ENCODE assay signal across 25 cellular contexts in genomic region chrX:49193542-49193964, GRCh38. TPM values are rescaled to one million over a fixed set of nuclear protein-coding genes. Genes with fewer than 3 reads are reported as not detected.
DNase-seq lines count a peak whose midpoint lies in the region; ATAC-seq lines count a peak whose summit lies in the region.
"Had no signal": no experiment of that assay in that cellular context is flagged by ENCODE, and none has a peak within 500 bp of the region (broad histone marks: within the 10 kb centered on the region; RNA-seq: fewer than 3 reads in every experiment).

No MANE protein-coding gene starts in this region.

- H3K9me3 ChIP-seq in CD4-positive, alpha-beta memory T cell (ENCODE audit: control insufficient read depth in 1 of 2, low read length in 2 of 2), result no peaks in the 10 kb centered on the region
- H3K9me3 ChIP-seq: gastrocnemius medialis, tibial artery had no signal

- H3K4me3 Mint-ChIP-seq in activated CD4-positive, alpha-beta T cell treated with anti-CD3 and anti-CD28 coated beads for 36 hours, result no peak overlapping the region
- no peak overlapping the region for H3K4me3 Mint-ChIP-seq in stimulated activated naive CD8-positive, alpha-beta T cell treated with anti-CD3 and anti-CD28 coated beads, Interleukin-15, Interleukin-2, amounts not matched to agents 100 ng/mL and 50 ng/mL, for 24 hours
- H3K4me3 Mint-ChIP-seq in stimulated activated naive CD8-positive, alpha-beta T cell treated with anti-CD3 and anti-CD28 coated beads, Interleukin-15, amount 100 ng/mL, for 72 hours, result peak overlapping the region in 1 of 2 donors; percentile 21
- no peak overlapping the region for H3K4me3 Mint-ChIP-seq in activated naive CD8-positive, alpha-beta T cell treated with anti-CD3 and anti-CD28 coated beads, Interleukin-2, amount 50 U/mL, for 24 hours
- H3K4me3 Mint-ChIP-seq in CD4-positive, alpha-beta memory T cell, result peak overlapping the region in 2 of 8 donors; percentile 4 to 35

- peaks cover 26% of the 10 kb centered on the region for H3K4me1 Mint-ChIP-seq in activated CD4-positive, alpha-beta T cell treated with anti-CD3 and anti-CD28 coated beads for 36 hours
- peaks cover 44% of the 10 kb centered on the region for H3K4me1 Mint-ChIP-seq in stimulated activated naive CD8-positive, alpha-beta T cell treated with anti-CD3 and anti-CD28 coated beads, Interleukin-15, Interleukin-2, amounts not matched to agents 100 ng/mL and 50 ng/mL, for 24 hours (ENCODE audit: low read depth)
- H3K4me1 Mint-ChIP-seq in stimulated activated naive CD8-positive, alpha-beta T cell treated with anti-CD3 and anti-CD28 coated beads, Interleukin-15, amount 100 ng/mL, for 72 hours, result peaks cover 46% of the 10 kb centered on the region
- peaks cover 32% of the 10 kb centered on the region for H3K4me1 Mint-ChIP-seq in activated naive CD8-positive, alpha-beta T cell treated with anti-CD3 and anti-CD28 coated beads, Interleukin-2, amount 50 U/mL, for 24 hours
- H3K4me1 Mint-ChIP-seq in CD4-positive, alpha-beta memory T cell, result peaks cover 19 to 34% (median 27%) of the 10 kb centered on the region in 4 donors

- no peaks in the 10 kb centered on the region for H3K9me3 Mint-ChIP-seq in activated CD4-positive, alpha-beta T cell treated with anti-CD3 and anti-CD28 coated beads for 36 hours (ENCODE audit: low read depth)
- no peaks in the 10 kb centered on the region for H3K9me3 Mint-ChIP-seq in stimulated activated naive CD8-positive, alpha-beta T cell treated with anti-CD3 and anti-CD28 coated beads, Interleukin-15, Interleukin-2, amounts not matched to agents 100 ng/mL and 50 ng/mL, for 24 hours
- H3K9me3 Mint-ChIP-seq in stimulated activated naive CD8-positive, alpha-beta T cell treated with anti-CD3 and anti-CD28 coated beads, Interleukin-15, amount 100 ng/mL, for 72 hours, result no peaks in the 10 kb centered on the region
- H3K9me3 Mint-ChIP-seq in activated naive CD8-positive, alpha-beta T cell treated with anti-CD3 and anti-CD28 coated beads, Interleukin-2, amount 50 U/mL, for 24 hours, result no peaks in the 10 kb centered on the region
- no peaks in the 10 kb centered on the region for H3K9me3 Mint-ChIP-seq in CD4-positive, alpha-beta memory T cell
- H3K9me3 Mint-ChIP-seq: CD8-positive, alpha-beta memory T cell had no signal

- peaks cover 18% of the 10 kb centered on the region for H3K4me1 ChIP-seq in CD4-positive, alpha-beta memory T cell (ENCODE audit: insufficient read depth, low read length)
- H3K4me1 ChIP-seq: gastrocnemius medialis had no signal

- ATAC-seq in activated CD4-positive, alpha-beta T cell treated with anti-CD3 and anti-CD28 coated beads for 36 hours, result no peak
- no peak for ATAC-seq in stimulated activated naive CD8-positive, alpha-beta T cell treated with anti-CD3 and anti-CD28 coated beads, Interleukin-15, amount 100 ng/mL, for 72 hours
- ATAC-seq in activated naive CD8-positive, alpha-beta T cell treated with anti-CD3 and anti-CD28 coated beads, Interleukin-2, amount 50 U/mL, for 24 hours, result no peak
- ATAC-seq in HG03135 (IDR thresholded peaks at IDR 0.05; ENCODE audit: unreplicated experiment), result no peak
- ATAC-seq: gastrocnemius medialis, HCT116 had no signal

- peak; percentile 47 for DNase-seq in activated CD4-positive, alpha-beta T cell treated with anti-CD3 and anti-CD28 coated beads for 36 hours
- DNase-seq in activated CD4-positive, alpha-beta T cell treated with anti-CD3 and anti-CD28 coated beads for 4 hours, result no peak
- DNase-seq in stimulated activated naive CD8-positive, alpha-beta T cell treated with anti-CD3 and anti-CD28 coated beads, Interleukin-15, amount 100 ng/mL, for 72 hours, result no peak
- no peak for DNase-seq in activated naive CD8-positive, alpha-beta T cell treated with anti-CD3 and anti-CD28 coated beads, Interleukin-2, amount 50 U/mL, for 24 hours
- no peak for DNase-seq in CD4-positive, alpha-beta memory T cell
- DNase-seq in NCI-H2029 (lab: John Stamatoyannopoulos, UW), result no peak
- DNase-seq: activated CD8-positive, alpha-beta memory T cell treated with anti-CD3 and anti-CD28 coated beads for 24 hours; brain microvascular endothelial cell; CD8-positive, alpha-beta memory T cell; dorsolateral prefrontal cortex; gastrocnemius medialis; mesenchymal stem cell; NCI-H1417 treated with DMSO at 0.1 percent for 48 hours; NCI-H2081 treated with DMSO at 0.1 percent for 48 hours; NCI-H774; tibial artery; WERI-Rb-1 had no signal

- no peaks in the 10 kb centered on the region for H3K27me3 Mint-ChIP-seq in activated CD4-positive, alpha-beta T cell treated with anti-CD3 and anti-CD28 coated beads for 36 hours
- H3K27me3 Mint-ChIP-seq in stimulated activated naive CD8-positive, alpha-beta T cell treated with anti-CD3 and anti-CD28 coated beads, Interleukin-15, Interleukin-2, amounts not matched to agents 100 ng/mL and 50 ng/mL, for 24 hours, result no peaks in the 10 kb centered on the region
- H3K27me3 Mint-ChIP-seq in stimulated activated naive CD8-positive, alpha-beta T cell treated with anti-CD3 and anti-CD28 coated beads, Interleukin-15, amount 100 ng/mL, for 72 hours, result no peaks in the 10 kb centered on the region
- no peaks in the 10 kb centered on the region for H3K27me3 Mint-ChIP-seq in activated naive CD8-positive, alpha-beta T cell treated with anti-CD3 and anti-CD28 coated beads, Interleukin-2, amount 50 U/mL, for 24 hours
- peaks cover 0 to 1% of the 10 kb centered on the region in 2 donors for H3K27me3 Mint-ChIP-seq in CD4-positive, alpha-beta memory T cell

- H3K27ac ChIP-seq in CD4-positive, alpha-beta memory T cell (ENCODE audit: low read depth, low read length), result no peak overlapping the region
- H3K27ac ChIP-seq: brain microvascular endothelial cell, gastrocnemius medialis, RWPE1, tibial artery, WERI-Rb-1 had no signal

- peak overlapping the region; percentile 90 for H3K27ac Mint-ChIP-seq in activated CD4-positive, alpha-beta T cell treated with anti-CD3 and anti-CD28 coated beads for 36 hours
- peak overlapping the region; percentile 49 for H3K27ac Mint-ChIP-seq in stimulated activated naive CD8-positive, alpha-beta T cell treated with anti-CD3 and anti-CD28 coated beads, Interleukin-15, Interleukin-2, amounts not matched to agents 100 ng/mL and 50 ng/mL, for 24 hours
- H3K27ac Mint-ChIP-seq in stimulated activated naive CD8-positive, alpha-beta T cell treated with anti-CD3 and anti-CD28 coated beads, Interleukin-15, amount 100 ng/mL, for 72 hours, result no peak overlapping the region
- peak overlapping the region; percentile 61 for H3K27ac Mint-ChIP-seq in activated naive CD8-positive, alpha-beta T cell treated with anti-CD3 and anti-CD28 coated beads, Interleukin-2, amount 50 U/mL, for 24 hours
- H3K27ac Mint-ChIP-seq in CD4-positive, alpha-beta memory T cell, result peak overlapping the region in 1 of 7 donors; percentile 7

- peaks cover 2% of the 10 kb centered on the region for H3K36me3 Mint-ChIP-seq in activated CD4-positive, alpha-beta T cell treated with anti-CD3 and anti-CD28 coated beads for 36 hours (ENCODE audit: low read depth)
- H3K36me3 Mint-ChIP-seq in stimulated activated naive CD8-positive, alpha-beta T cell treated with anti-CD3 and anti-CD28 coated beads, Interleukin-15, Interleukin-2, amounts not matched to agents 100 ng/mL and 50 ng/mL, for 24 hours (ENCODE audit: low read depth), result no peaks in the 10 kb centered on the region
- peaks cover 3% of the 10 kb centered on the region for H3K36me3 Mint-ChIP-seq in activated naive CD8-positive, alpha-beta T cell treated with anti-CD3 and anti-CD28 coated beads, Interleukin-2, amount 50 U/mL, for 24 hours (ENCODE audit: low read depth)
- H3K36me3 Mint-ChIP-seq in CD4-positive, alpha-beta memory T cell, result peaks cover 0 to 2% of the 10 kb centered on the region in 2 donors

- intact Hi-C loops in activated CD4-positive, alpha-beta T cell treated with anti-CD3 and anti-CD28 coated beads for 36 hours (cut with DNase I, micrococcal nuclease), result loop anchor here (2.0 to 5.0 kb wide), 3 partner anchors 39 to 561 kb away; partner anchors contain the start of gene CACNA1F (in 1 of the 2)
- intact Hi-C loops in CD4-positive, alpha-beta memory T cell (cut with micrococcal nuclease), result loop anchor here (2.0 to 10.0 kb wide), 4 partner anchors 36 to 681 kb away; partner anchors contain the start of genes CCDC22 and USP27X

- H3K4me3 ChIP-seq in CD4-positive, alpha-beta memory T cell (ENCODE audit: low read length in 2 of 2), result no peak overlapping the region
- H3K4me3 ChIP-seq: gastrocnemius medialis, tibial artery had no signal

- CTCF ChIA-PET in activated CD4-positive, alpha-beta T cell treated with anti-CD3 and anti-CD28 coated beads for 36 hours (lab: Charles Lee), result interaction anchor here (0.7 to 2.5 kb wide), 5 partner anchors 21 to 726 kb away, joined by 5 to 8 read pairs (median 7); no protein-coding TSS in a partner anchor
- CTCF ChIA-PET in CD4-positive, alpha-beta memory T cell (lab: Charles Lee; ENCODE audit: partially characterized antibody), result interaction anchor here (1.0 to 3.7 kb wide), 15 partner anchors 25 to 560 kb away, joined by 3 to 27 read pairs (median 4); no protein-coding TSS in a partner anchor

- no peaks in the 10 kb centered on the region for H3K36me3 ChIP-seq in CD4-positive, alpha-beta memory T cell (ENCODE audit: insufficient read depth, low read length)
- H3K36me3 ChIP-seq: brain microvascular endothelial cell, gastrocnemius medialis, tibial artery had no signal

- H3K27me3 ChIP-seq in CD4-positive, alpha-beta memory T cell (ENCODE audit: insufficient read depth, low read length), result no peaks in the 10 kb centered on the region
- H3K27me3 ChIP-seq: brain microvascular endothelial cell, gastrocnemius medialis, tibial artery had no signal

- POLR2A ChIA-PET in activated CD4-positive, alpha-beta T cell treated with anti-CD3 and anti-CD28 coated beads for 36 hours (lab: Charles Lee), result no interaction called here
- POLR2A ChIA-PET in CD4-positive, alpha-beta memory T cell (lab: Charles Lee; ENCODE audit: partially characterized antibody), result interaction anchor here (2.0 kb wide), 1 partner anchor 76 kb away, joined by 7 read pairs; the partner anchor contains the start of gene PPP1R3F

RNA-seq across cellular contexts. Expression of gene SYP, which starts 6.4 kb away (rescaled TPM):
- total RNA-seq in activated CD4-positive, alpha-beta T cell treated with anti-CD3 and anti-CD28 coated beads for 36 hours, result 1 to 10 TPM; 7.2 to 8.5 TPM
- total RNA-seq in CD4-positive, alpha-beta memory T cell, result under 1 TPM; 0.50 to 0.73 TPM
- under 1 TPM in 1 of 2 donors, not detected in 1; 0.32 TPM for polyA plus RNA-seq in CD4-positive, alpha-beta memory T cell

RNA-seq across cellular contexts. Expression of gene PRICKLE3, which starts 7.4 kb away (rescaled TPM):
- total RNA-seq in activated CD4-positive, alpha-beta T cell treated with anti-CD3 and anti-CD28 coated beads for 36 hours, result 10 to 100 TPM; 22.3 to 23.0 TPM
- 10 to 100 TPM; 12.0 to 12.3 TPM for total RNA-seq in CD4-positive, alpha-beta memory T cell
- 1 to 10 TPM in 1 of 2 donors, under 1 TPM in 1; 0.73 to 4.5 TPM for polyA plus RNA-seq in CD4-positive, alpha-beta memory T cell

RNA-seq across cellular contexts. Expression of gene PLP2, which starts 21.9 kb away (rescaled TPM):
- 100 to 1,000 TPM; 174 to 202 TPM for total RNA-seq in activated CD4-positive, alpha-beta T cell treated with anti-CD3 and anti-CD28 coated beads for 36 hours
- total RNA-seq in CD4-positive, alpha-beta memory T cell, result 100 to 1,000 TPM; 132 to 146 TPM
- polyA plus RNA-seq in CD4-positive, alpha-beta memory T cell, result 100 to 1,000 TPM; 228 to 334 TPM

RNA-seq across cellular contexts. Expression of gene MAGIX, which starts 31.0 kb away (rescaled TPM):
- 1 to 10 TPM in 1 of 2 experiments, under 1 TPM in 1; 0.49 to 1.3 TPM for total RNA-seq in activated CD4-positive, alpha-beta T cell treated with anti-CD3 and anti-CD28 coated beads for 36 hours
- 1 to 10 TPM; 1.6 to 2.2 TPM for total RNA-seq in CD4-positive, alpha-beta memory T cell
- under 1 TPM; 0.21 to 0.94 TPM for polyA plus RNA-seq in CD4-positive, alpha-beta memory T cell

RNA-seq across cellular contexts. Expression of gene CACNA1F, which starts 39.6 kb away (rescaled TPM):
- total RNA-seq in activated CD4-positive, alpha-beta T cell treated with anti-CD3 and anti-CD28 coated beads for 36 hours, result under 1 TPM; 0.65 to 0.87 TPM
- 1 to 10 TPM; 1.2 to 1.3 TPM for total RNA-seq in CD4-positive, alpha-beta memory T cell
- under 1 TPM in 1 of 2 donors, not detected in 1; 0.03 TPM for polyA plus RNA-seq in CD4-positive, alpha-beta memory T cell
- total RNA-seq: A172, gastrocnemius medialis, myocyte, SK-MEL-5, skeletal muscle tissue had no signal
- polyA plus RNA-seq: CD8-positive, alpha-beta memory T cell had no signal

Comparison
In these comparisons a context has a peak if more than half of its experiments do, and no peak if none do; other contexts are left out.
1. H3K27ac Mint-ChIP-seq: peak in activated CD4-positive, alpha-beta T cell treated with anti-CD3 and anti-CD28 coated beads for 36 hours (single experiment), stimulated activated naive CD8-positive, alpha-beta T cell treated with anti-CD3 and anti-CD28 coated beads, Interleukin-15, Interleukin-2, amounts not matched to agents 100 ng/mL and 50 ng/mL, for 24 hours (single experiment) and activated naive CD8-positive, alpha-beta T cell treated with anti-CD3 and anti-CD28 coated beads, Interleukin-2, amount 50 U/mL, for 24 hours (single experiment); none in stimulated activated naive CD8-positive, alpha-beta T cell treated with anti-CD3 and anti-CD28 coated beads, Interleukin-15, amount 100 ng/mL, for 72 hours (0 of 2).
2. RNA of gene SYP, which starts 6.4 kb away (total RNA-seq): 7.2 to 8.5 TPM in activated CD4-positive, alpha-beta T cell treated with anti-CD3 and anti-CD28 coated beads for 36 hours; 0.50 to 0.73 TPM in CD4-positive, alpha-beta memory T cell; every median in the first group is over 4 times any median in the second.